Comparison of ENCODE assay signal across 33 cellular contexts in genomic region chr16:77143364-77143763, GRCh38. TPM values are rescaled to one million over a fixed set of nuclear protein-coding genes. Genes with fewer than 3 reads are reported as not detected.
"Had no signal": no experiment of that assay in that cellular context is flagged by ENCODE, and none has a peak within 500 bp of the region (broad histone marks: within the 10 kb centered on the region; RNA-seq: fewer than 3 reads in every experiment).

No MANE protein-coding gene starts in this region.

- H3K27ac Mint-ChIP-seq: activated CD4-positive, alpha-beta memory T cell treated with anti-CD3 and anti-CD28 coated beads for 36 hours; activated naive CD4-positive, alpha-beta T cell treated with anti-CD3 and anti-CD28 coated beads for 36 hours; activated naive CD4-positive, alpha-beta T cell treated with anti-CD3 and anti-CD28 coated beads, Interleukin-2, amount 50 U/mL, for 72 hours; activated T-helper 1 cell treated with anti-CD3 and anti-CD28 coated beads, Interleukin-12 subunit alpha, Interleukin-12 subunit beta, Interleukin-2, Interleukin-4 antibody, amounts not matched to agents 30 ng/mL and 10 ng/mL and 1 ng/mL, durations not matched to agents 14 hours and 24 hours and 36 hours; T-helper 1 cell treated with Interleukin-12 subunit alpha and Interleukin-12 subunit beta and Interleukin-4 antibody, amounts not matched to agents 30 μg/mL and 1 μg/mL, for 36 hours; T-helper 2 cell treated with Interferon-gamma antibody and Interleukin-4, amounts not matched to agents 5 μg/mL and 100 μg/mL, for 36 hours; WTC11 had no signal

- H3K4me3 ChIP-seq: adrenal gland, body of pancreas, Peyer's patch, SJSA1 had no signal

- H3K4me1 Mint-ChIP-seq: WTC11 had no signal

- ATAC-seq: activated CD4-positive, CD25-positive, alpha-beta regulatory T cell treated with anti-CD3 and anti-CD28 coated beads, Interleukin-2, amount 50 U/mL, for 24 hours; activated naive CD4-positive, alpha-beta T cell treated with anti-CD3 and anti-CD28 coated beads, Interleukin-2, amount 50 U/mL, for 72 hours; activated T-cell treated with anti-CD3 and anti-CD28 coated beads, Interleukin-2, amount 50 U/mL, for 4 hours; body of pancreas; PC-3; WTC11 had no signal

- H3K4me3 Mint-ChIP-seq: activated CD4-positive, alpha-beta memory T cell treated with anti-CD3 and anti-CD28 coated beads for 36 hours; activated naive CD4-positive, alpha-beta T cell treated with anti-CD3 and anti-CD28 coated beads for 36 hours; activated T-cell treated with anti-CD3 and anti-CD28 coated beads, Interleukin-2, amount 50 U/mL, for 4 hours; activated T-helper 1 cell treated with anti-CD3 and anti-CD28 coated beads, Interleukin-12 subunit alpha, Interleukin-12 subunit beta, Interleukin-2, Interleukin-4 antibody, amounts not matched to agents 30 ng/mL and 10 ng/mL and 1 ng/mL, durations not matched to agents 14 hours and 24 hours and 36 hours; T-helper 1 cell treated with Interleukin-12 subunit alpha and Interleukin-12 subunit beta and Interleukin-4 antibody, amounts not matched to agents 30 μg/mL and 1 μg/mL, for 36 hours; T-helper 2 cell treated with Interferon-gamma antibody and Interleukin-4, amounts not matched to agents 5 μg/mL and 100 μg/mL, for 36 hours; WTC11 had no signal

- DNase-seq: activated CD4-positive, alpha-beta memory T cell treated with anti-CD3 and anti-CD28 coated beads for 36 hours; activated CD4-positive, alpha-beta T cell treated with anti-CD3 and anti-CD28 coated beads for 4 hours; activated CD4-positive, alpha-beta T cell treated with anti-CD3 and anti-CD28 coated beads, Interleukin-2, amount 50 U/mL, for 1 hour; activated CD8-positive, alpha-beta memory T cell treated with anti-CD3 and anti-CD28 coated beads, Interleukin-2, amount 50 U/mL, for 4 hours; activated gamma-delta T cell treated with Interleukin-2 at 50 U/mL for 16 hours; activated naive CD4-positive, alpha-beta T cell treated with anti-CD3 and anti-CD28 coated beads for 36 hours; activated T-cell treated with anti-CD3 and anti-CD28 coated beads for 4 hours; activated T-cell treated with anti-CD3 and anti-CD28 coated beads, Interleukin-2, amount 50 U/mL, for 4 hours; adrenal gland; body of pancreas; caudate nucleus; Kasumi-1; KBM-7; NCI-H1092; NCI-H1436 treated with DMSO at 0.1 percent for 48 hours; NCI-H1694 treated with DMSO at 0.1 percent for 48 hours; NCI-H2029; NCI-H345; NCI-H524 treated with DMSO at 0.1 percent for 48 hours; NK-92 treated with Interleukin-12 subunit alpha and Interleukin-12 subunit beta, amount 100 ng/mL, for 24 hours; PC-3; Peyer's patch; RPMI8226; SHP77 treated with DMSO at 0.1 percent for 48 hours; SK-N-SH had no signal

- H3K36me3 Mint-ChIP-seq: activated CD4-positive, alpha-beta memory T cell treated with anti-CD3 and anti-CD28 coated beads for 36 hours had no signal

- H3K4me2 ChIP-seq: SK-N-SH had no signal

- H3K4me1 ChIP-seq: adrenal gland, body of pancreas, Peyer's patch, SJSA1 had no signal

- H3K36me3 ChIP-seq: adrenal gland, Peyer's patch, SJSA1 had no signal

- H3K9ac ChIP-seq: SK-N-SH had no signal

- H3K9me3 Mint-ChIP-seq: T-helper 1 cell treated with Interleukin-12 subunit alpha and Interleukin-12 subunit beta and Interleukin-4 antibody, amounts not matched to agents 30 μg/mL and 1 μg/mL, for 36 hours; T-helper 2 cell treated with Interferon-gamma antibody and Interleukin-4, amounts not matched to agents 5 μg/mL and 100 μg/mL, for 36 hours had no signal

- H3K9me3 ChIP-seq: adrenal gland, body of pancreas, Peyer's patch, SJSA1, SK-N-SH had no signal

- H3K27ac ChIP-seq: adrenal gland, body of pancreas, Peyer's patch, SJSA1 had no signal

- H3K27me3 ChIP-seq: adrenal gland, body of pancreas, Peyer's patch, SJSA1 had no signal

RNA-seq across cellular contexts. Expression of gene SYCE1L, which starts 55.8 kb away (rescaled TPM):
- total RNA-seq: bronchial epithelial cell had no signal
